28 cellular contexts compared by ENCODE assay signal in the genomic region with DNA sequence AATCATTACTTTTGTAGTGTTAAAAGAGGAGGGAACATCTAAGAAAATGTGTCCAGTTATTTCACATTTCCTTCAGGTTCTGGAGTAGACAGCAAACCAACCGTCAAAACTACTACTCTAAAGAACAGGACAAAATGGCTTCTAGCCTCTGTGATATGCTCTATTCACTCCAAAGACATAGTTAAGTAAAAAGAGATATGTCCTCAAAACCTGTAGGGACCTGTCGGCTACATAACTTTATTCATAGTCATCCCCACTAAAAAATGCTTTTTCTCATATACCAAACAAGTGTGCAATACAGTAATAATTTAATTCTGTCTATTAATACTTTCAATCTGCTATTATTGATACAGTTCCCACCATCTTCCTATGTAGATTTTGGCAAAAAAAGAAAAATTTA.
DNase-seq lines count a peak whose midpoint lies in the region; ATAC-seq, FAIRE-seq and TF ChIP-seq lines count a peak whose summit lies in the region.
"Had no signal": no experiment of that assay in that cellular context is flagged by ENCODE, and none has a peak within 500 bp of the region (broad histone marks: within the 10 kb centered on the region; RNA-seq: fewer than 3 reads in every experiment).

No MANE protein-coding gene starts in this region.

- H3K79me2 ChIP-seq in mammary epithelial cell (ENCODE audit: insufficient read depth, low read length) (no peaks in the 10 kb centered on the region), keratinocyte (ENCODE audit: control insufficient read depth, insufficient read depth, low read length) (no peaks in the 10 kb centered on the region), GM23338 (replicated peaks; ENCODE audit: insufficient read depth) (no peaks in the 10 kb centered on the region)

- H3K9me1 ChIP-seq in keratinocyte (ENCODE audit: control insufficient read depth, extremely low read depth, insufficient read depth, low read length) = no peaks in the 10 kb centered on the region

- H3K4me1 Mint-ChIP-seq in MCF 10A (ENCODE audit: insufficient read depth, unreplicated experiment) (no peaks in the 10 kb centered on the region), GM23338 (peaks cover 11% of the 10 kb centered on the region)
- H3K4me1 Mint-ChIP-seq: B cell had no signal

- TF ChIP-seq CTCF in mammary epithelial cell (conservative IDR thresholded peaks at IDR 0.05 in 1 of 2, IDR thresholded peaks at IDR 0.05 in 1 of 2; ENCODE audit: extremely low read depth in 1 of 2, insufficient read depth in 1 of 2, low read depth in 1 of 2, low read length in 2 of 2) = no peak
- no peak for TF ChIP-seq CTCF in MCF 10A (IDR thresholded peaks at IDR 0.05; ENCODE audit: unreplicated experiment)
- TF ChIP-seq CTCF in RWPE1 (conservative IDR thresholded peaks at IDR 0.05; ENCODE audit: low read depth) = no peak
- TF ChIP-seq CTCF in epithelial cell of esophagus (IDR thresholded peaks at IDR 0.05; ENCODE audit: insufficient read depth, low read depth, low read length, missing control alignments) = no peak
- no peak for TF ChIP-seq CTCF in keratinocyte (optimal IDR thresholded peaks at IDR 0.05 in 1 of 3, IDR thresholded peaks at IDR 0.05 in 1 of 3, conservative IDR thresholded peaks at IDR 0.05 in 1 of 3; ENCODE audit: extremely low read depth in 1 of 3, insufficient read depth in 2 of 3, low read length in 3 of 3)
- no peak for TF ChIP-seq CTCF in GM23338 (conservative IDR thresholded peaks at IDR 0.05; ENCODE audit: low read depth in 2 of 2)

- no peaks in the 10 kb centered on the region for H3K4me1 ChIP-seq in mammary epithelial cell (ENCODE audit: insufficient read depth, low read length)
- H3K4me1 ChIP-seq in keratinocyte (ENCODE audit: control insufficient read depth, extremely low read depth, insufficient read depth, low read length) = peaks cover 8% of the 10 kb centered on the region
- no peaks in the 10 kb centered on the region for H3K4me1 ChIP-seq in GM23338 (ENCODE audit: insufficient read depth)
- H3K4me1 ChIP-seq: A549; BLaER1 treated with 17β-estradiol and CSF1 and Interleukin-3, amounts not matched to agents 10 nM and 100 nM had no signal

- no peaks in the 10 kb centered on the region for H3K9me3 Mint-ChIP-seq in MCF 10A (ENCODE audit: unreplicated experiment)
- no peaks in the 10 kb centered on the region for H3K9me3 Mint-ChIP-seq in GM23338
- H3K9me3 Mint-ChIP-seq: CD4-positive, alpha-beta T cell had no signal

- H3K9me3 ChIP-seq in mammary epithelial cell (replicated peaks; ENCODE audit: insufficient read depth, low read length) (no peaks in the 10 kb centered on the region), keratinocyte (ENCODE audit: control insufficient read depth, low read depth, low read length) (no peaks in the 10 kb centered on the region)
- H3K9me3 ChIP-seq: A549; BLaER1 treated with 17β-estradiol and CSF1 and Interleukin-3, amounts not matched to agents 10 nM and 100 nM had no signal

- H3K27me3 Mint-ChIP-seq in MCF 10A (ENCODE audit: insufficient read depth, unreplicated experiment) = no peaks in the 10 kb centered on the region
- H3K27me3 Mint-ChIP-seq in GM23338 (ENCODE audit: insufficient read depth, low read depth, poor library complexity) = no peaks in the 10 kb centered on the region
- H3K27me3 Mint-ChIP-seq: B cell; CD4-positive, alpha-beta T cell had no signal

- POLR2A ChIA-PET in MCF 10A (lab: Yijun Ruan, JAX) = no interaction called here
- POLR2A ChIA-PET in RWPE1 (lab: Yijun Ruan, JAX; ENCODE audit: low non-redundant PET) = no interaction called here

- H4K20me1 ChIP-seq in mammary epithelial cell (ENCODE audit: insufficient read depth, low read length) = no peaks in the 10 kb centered on the region
- H4K20me1 ChIP-seq in keratinocyte (ENCODE audit: control insufficient read depth, extremely low read depth, insufficient read depth, low read length) = no peaks in the 10 kb centered on the region
- H4K20me1 ChIP-seq in GM23338 (replicated peaks; ENCODE audit: insufficient read depth) = no peaks in the 10 kb centered on the region
- H4K20me1 ChIP-seq: BLaER1 treated with 17β-estradiol and CSF1 and Interleukin-3, amounts not matched to agents 10 nM and 100 nM had no signal

- no TSS peak for BruUV-seq in mammary epithelial cell (replicated peaks; lab: Mats Ljungman, UMichigan)
- BruUV-seq in MCF 10A (replicated peaks; lab: Mats Ljungman, UMichigan) = no TSS peak

- 43% methylated on average over 2 of the region's 2 CpGs for WGBS in mammary epithelial cell (ENCODE audit: low coverage, missing lambda C conversion rate)

- H3K4me2 ChIP-seq in mammary epithelial cell (ENCODE audit: insufficient read depth, low read depth, low read length) (no peak overlapping the region), keratinocyte (ENCODE audit: control insufficient read depth, extremely low read depth, insufficient read depth, low read depth, low read length) (no peak overlapping the region), GM23338 (no peak overlapping the region)
- H3K4me2 ChIP-seq: A549; BLaER1 treated with 17β-estradiol and CSF1 and Interleukin-3, amounts not matched to agents 10 nM and 100 nM had no signal

- H3K36me3 Mint-ChIP-seq in MCF 10A (ENCODE audit: insufficient read depth, unreplicated experiment) = no peaks in the 10 kb centered on the region
- H3K36me3 Mint-ChIP-seq in GM23338 (ENCODE audit: low read depth) = no peaks in the 10 kb centered on the region
- H3K36me3 Mint-ChIP-seq: CD8-positive, alpha-beta T cell had no signal

- CTCF ChIA-PET in mammary epithelial cell (lab: Charles Lee; ENCODE audit: low non-redundant PET) = no interaction called here
- CTCF ChIA-PET in MCF 10A (lab: Yijun Ruan, JAX) = no interaction called here
- CTCF ChIA-PET in RWPE1 (lab: Yijun Ruan, JAX) = no interaction called here

- H3K9ac ChIP-seq in mammary epithelial cell (ENCODE audit: insufficient read depth, low read length) (no peak overlapping the region), keratinocyte (ENCODE audit: control insufficient read depth, extremely low read depth, insufficient read depth, low read length) (no peak overlapping the region)
- H3K9ac ChIP-seq: BLaER1 treated with 17β-estradiol and CSF1 and Interleukin-3, amounts not matched to agents 10 nM and 100 nM had no signal

- dilution Hi-C loops in mammary epithelial cell (cut with HindIII; ENCODE audit: low sequenced_read_pairs) (no loop called here), keratinocyte (cut with MboI; ENCODE audit: extremely low pct_ligation_motif_present, low sequenced_read_pairs) (no loop called here)

- H3F3A ChIP-seq in GM23338 (replicated peaks; ENCODE audit: low read depth) = no peaks in the 10 kb centered on the region

- H3K27ac Mint-ChIP-seq in MCF 10A (ENCODE audit: low read depth, unreplicated experiment) (no peak overlapping the region), GM23338 (no peak overlapping the region)
- H3K27ac Mint-ChIP-seq: B cell; CD4-positive, alpha-beta T cell; CD8-positive, alpha-beta T cell had no signal

- H3K36me3 ChIP-seq in mammary epithelial cell (ENCODE audit: insufficient read depth, low read length) (no peaks in the 10 kb centered on the region), keratinocyte (ENCODE audit: control insufficient read depth in 2 of 2, extremely low read depth in 1 of 2, insufficient read depth in 2 of 2, low read length in 2 of 2) (no peaks in the 10 kb centered on the region), GM23338 (ENCODE audit: insufficient read depth) (no peaks in the 10 kb centered on the region)
- H3K36me3 ChIP-seq: BLaER1 treated with 17β-estradiol and CSF1 and Interleukin-3, amounts not matched to agents 10 nM and 100 nM had no signal

- intact Hi-C loops in mammary epithelial cell (cut with micrococcal nuclease) (no loop called here), MCF 10A (cut with micrococcal nuclease) (no loop called here)

- H3K4me3 Mint-ChIP-seq in MCF 10A (ENCODE audit: unreplicated experiment) (no peak overlapping the region), GM23338 (no peak overlapping the region)
- H3K4me3 Mint-ChIP-seq: B cell; CD4-positive, alpha-beta T cell; CD8-positive, alpha-beta T cell had no signal

- H3K9me2 ChIP-seq in GM23338 (ENCODE audit: insufficient read depth) = no peaks in the 10 kb centered on the region

- in situ Hi-C loops in mammary epithelial cell (cut with MboI; ENCODE audit: low sequenced_read_pairs in 2 of 2) = no loop called here

- peaks cover 1% of the 10 kb centered on the region for H3K27me3 ChIP-seq in mammary epithelial cell (ENCODE audit: insufficient read depth, low read length)
- H3K27me3 ChIP-seq in keratinocyte (ENCODE audit: control insufficient read depth, extremely low read depth, insufficient read depth, low read length) = no peaks in the 10 kb centered on the region
- H3K27me3 ChIP-seq in GM23338 (ENCODE audit: insufficient read depth) = no peaks in the 10 kb centered on the region
- H3K27me3 ChIP-seq: BLaER1 treated with 17β-estradiol and CSF1 and Interleukin-3, amounts not matched to agents 10 nM and 100 nM had no signal

- no peak overlapping the region for H3K4me3 ChIP-seq in mammary epithelial cell (replicated peaks in 1 of 3; ENCODE audit: insufficient read depth in 1 of 3, low read depth in 2 of 3, low read length in 3 of 3)
- H3K4me3 ChIP-seq in epithelial cell of esophagus (ENCODE audit: low read length) = no peak overlapping the region
- H3K4me3 ChIP-seq in keratinocyte (ENCODE audit: control insufficient read depth in 2 of 3, extremely low read depth in 1 of 3, insufficient read depth in 2 of 3, low read depth in 1 of 3, low read length in 3 of 3) = no peak overlapping the region
- H3K4me3 ChIP-seq in GM23338 = no peak overlapping the region
- H3K4me3 ChIP-seq: A549; BLaER1 treated with 17β-estradiol and CSF1 and Interleukin-3, amounts not matched to agents 10 nM and 100 nM; GM12878 had no signal

- ATAC-seq in HG02870 (IDR thresholded peaks at IDR 0.05; ENCODE audit: unreplicated experiment) (no peak), GM23338 (no peak)
- ATAC-seq: A549; CD8-positive, alpha-beta T cell; GM12878 had no signal

- H2AFZ ChIP-seq in mammary epithelial cell (ENCODE audit: low read depth, low read length) = peak overlapping the region; percentile 71
- H2AFZ ChIP-seq in keratinocyte (ENCODE audit: control insufficient read depth, low read length) = peak overlapping the region; percentile 71
- H2AFZ ChIP-seq in GM23338 = no peak overlapping the region

- H3K27ac ChIP-seq in mammary epithelial cell (ENCODE audit: insufficient read depth, low read depth, low read length) (no peak overlapping the region), RWPE1 (no peak overlapping the region), keratinocyte (ENCODE audit: control insufficient read depth, insufficient read depth, low read length) (no peak overlapping the region), GM23338 (ENCODE audit: low read depth) (no peak overlapping the region)
- H3K27ac ChIP-seq: 22Rv1; A549; BLaER1 treated with 17β-estradiol and CSF1 and Interleukin-3, amounts not matched to agents 10 nM and 100 nM; C4-2B had no signal

- FAIRE-seq in keratinocyte (lab: Jason Lieb, UNC) = peak; percentile 20
- FAIRE-seq: A549, GM12878, GM12892, GM18507 had no signal

- peak; percentile 4 for DNase-seq in mammary epithelial cell
- DNase-seq in MCF 10A (ENCODE audit: unreplicated experiment) = no peak
- peak; percentile 2 for DNase-seq in RWPE1 (ENCODE audit: low spot score)
- DNase-seq in epithelial cell of esophagus (ENCODE audit: low read depth) = peak; percentile 49
- no peak for DNase-seq in keratinocyte (ENCODE audit: low read depth, low spot score)
- DNase-seq in NCI-H1694 treated with DMSO at 0.1 percent for 48 hours (lab: John Stamatoyannopoulos, UW) = no peak
- no peak for DNase-seq in GM23338 (ENCODE audit: low spot score)
- DNase-seq: AML-193; Caco-2; Calu3; CD4-positive, alpha-beta T cell; CD8-positive, alpha-beta T cell; DMS 273 treated with DMSO at 0.1 percent for 48 hours; DMS153; DMS53; DMS79; DND-41; EL; GDM1 had no signal

Comparison
In these comparisons a context has a peak if more than half of its experiments do, and no peak if none do; other contexts are left out.
1. DNase-seq: peak in mammary epithelial cell (single experiment), RWPE1 (single experiment) and epithelial cell of esophagus (single experiment); none in MCF 10A (single experiment), keratinocyte (single experiment), NCI-H1694 treated with DMSO at 0.1 percent for 48 hours (single experiment) and GM23338 (single experiment).